Comparison of ENCODE assay signal across 22 cellular contexts in the genomic region with DNA sequence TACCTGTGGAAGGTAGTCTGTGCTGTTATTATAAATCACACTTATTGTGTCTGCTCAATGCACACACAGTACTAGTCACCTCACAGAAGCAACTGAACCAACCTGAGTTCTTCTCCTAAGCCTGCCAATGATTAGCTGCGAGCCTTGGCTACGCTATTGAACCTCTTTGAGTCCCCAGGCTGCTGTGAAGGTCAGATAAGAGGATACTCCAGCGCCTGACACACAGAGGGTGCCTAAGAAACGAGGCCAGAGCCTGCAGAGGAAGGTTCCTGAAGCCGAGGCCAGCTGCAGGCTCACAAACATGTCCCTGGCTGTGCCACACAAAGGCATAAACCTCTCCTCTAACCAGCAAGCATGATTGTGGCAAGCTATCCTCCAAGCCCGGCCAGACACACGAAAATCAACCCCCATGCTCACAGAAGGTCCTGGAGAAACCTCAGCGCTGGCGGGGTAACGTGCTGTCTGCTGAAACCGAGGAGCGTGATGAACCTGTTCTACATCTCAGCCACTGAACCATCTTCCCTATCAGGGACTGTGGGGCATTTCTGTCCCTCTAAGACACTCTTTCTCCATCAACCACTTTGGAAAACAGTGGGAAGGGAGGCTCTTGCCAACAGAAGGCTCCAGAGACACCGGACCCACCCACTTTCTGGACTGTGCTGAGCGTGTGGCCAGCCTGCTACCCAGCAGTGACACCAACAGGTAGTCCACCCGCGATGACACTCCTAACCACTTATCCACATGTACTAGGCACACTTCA. TPM values are rescaled to one million over a fixed set of nuclear protein-coding genes. Genes with fewer than 3 reads are reported as not detected.
DNase-seq lines count a peak whose midpoint lies in the region; ATAC-seq and TF ChIP-seq lines count a peak whose summit lies in the region.
"Had no signal": no experiment of that assay in that cellular context is flagged by ENCODE, and none has a peak within 500 bp of the region (broad histone marks: within the 10 kb centered on the region; RNA-seq: fewer than 3 reads in every experiment).

No MANE protein-coding gene starts in this region.

- no peak overlapping the region for H2BK15ac ChIP-seq in mesenchymal stem cell (ENCODE audit: low read depth, poor library complexity, severe bottlenecking)

- H4K8ac ChIP-seq in mesenchymal stem cell (ENCODE audit: low read length), result peak overlapping the region; percentile 31

- H3K9ac ChIP-seq in mesenchymal stem cell (ENCODE audit: low read length), result no peak overlapping the region
- H3K9ac ChIP-seq: GM23248 had no signal

- peaks cover 1% of the 10 kb centered on the region for H3K36me3 Mint-ChIP-seq in activated T-cell treated with anti-CD3 and anti-CD28 coated beads, Interleukin-2, amount 50 U/mL, for 24 hours (ENCODE audit: low read depth)
- H3K36me3 Mint-ChIP-seq in activated T-cell treated with anti-CD3 and anti-CD28 coated beads, Interleukin-2, amount 50 U/mL, for 72 hours (ENCODE audit: insufficient read depth in 2 of 2), result peaks cover 0 to 9% of the 10 kb centered on the region in 2 donors
- H3K36me3 Mint-ChIP-seq: activated naive CD8-positive, alpha-beta T cell treated with anti-CD3 and anti-CD28 coated beads, Interleukin-2, amount 10 ng/mL, durations not matched to agents 7 days and 5 days had no signal

- H3K4me1 ChIP-seq in mesenchymal stem cell (ENCODE audit: control insufficient read depth, insufficient read depth, low read depth, low read length), result peaks cover 54% of the 10 kb centered on the region

- no peaks in the 10 kb centered on the region for H3K9me3 Mint-ChIP-seq in activated T-cell treated with anti-CD3 and anti-CD28 coated beads, Interleukin-2, amount 50 U/mL, for 24 hours
- H3K9me3 Mint-ChIP-seq in activated T-cell treated with anti-CD3 and anti-CD28 coated beads, Interleukin-2, amount 50 U/mL, for 72 hours, result peaks cover 0 to 6% of the 10 kb centered on the region in 2 donors
- H3K9me3 Mint-ChIP-seq: activated naive CD8-positive, alpha-beta T cell treated with anti-CD3 and anti-CD28 coated beads, Interleukin-2, amount 10 ng/mL, durations not matched to agents 7 days and 5 days; activated T-helper 17 cell treated with anti-CD3 and anti-CD28 coated beads, Interleukin-2, amount 50 U/mL, for 72 hours; CD4-positive, alpha-beta T cell; nephron had no signal

- no peak overlapping the region for H3K4me2 ChIP-seq in mesenchymal stem cell (ENCODE audit: low read length, poor library complexity, severe bottlenecking)

- WGBS in mesenchymal stem cell, result 93% methylated on average over 16 of the region's 16 CpGs

- H3K9me3 ChIP-seq in mesenchymal stem cell (ENCODE audit: control insufficient read depth, low read length), result no peaks in the 10 kb centered on the region
- H3K9me3 ChIP-seq: SJCRH30, thyroid gland had no signal

- peaks cover 34% of the 10 kb centered on the region for H3K4me1 Mint-ChIP-seq in activated T-cell treated with anti-CD3 and anti-CD28 coated beads, Interleukin-2, amount 50 U/mL, for 24 hours (ENCODE audit: low read depth)
- peaks cover 49% of the 10 kb centered on the region for H3K4me1 Mint-ChIP-seq in activated T-cell treated with anti-CD3 and anti-CD28 coated beads, Interleukin-2, amount 50 U/mL, for 72 hours (ENCODE audit: low read depth)
- H3K4me1 Mint-ChIP-seq: nephron had no signal

- H3K4me3 Mint-ChIP-seq in activated T-cell treated with anti-CD3 and anti-CD28 coated beads, Interleukin-2, amount 50 U/mL, for 24 hours, result no peak overlapping the region
- H3K4me3 Mint-ChIP-seq in activated T-cell treated with anti-CD3 and anti-CD28 coated beads, Interleukin-2, amount 50 U/mL, for 72 hours, result no peak overlapping the region
- H3K4me3 Mint-ChIP-seq: activated naive CD8-positive, alpha-beta T cell treated with anti-CD3 and anti-CD28 coated beads, Interleukin-2, amount 10 ng/mL, durations not matched to agents 7 days and 5 days; activated T-helper 17 cell treated with anti-CD3 and anti-CD28 coated beads, Interleukin-2, amount 50 U/mL, for 72 hours; CD4-positive, alpha-beta T cell; nephron had no signal

- H3K27me3 ChIP-seq in dorsolateral prefrontal cortex, result no peaks in the 10 kb centered on the region
- no peaks in the 10 kb centered on the region for H3K27me3 ChIP-seq in mesenchymal stem cell (ENCODE audit: control insufficient read depth in 1 of 2, insufficient read depth in 1 of 2, low read length in 2 of 2)
- H3K27me3 ChIP-seq: SJCRH30, thyroid gland had no signal

- peak overlapping the region in 1 of 2 experiments; percentile 17 for H3K4ac ChIP-seq in mesenchymal stem cell (ENCODE audit: low read depth in 1 of 2, low read length in 2 of 2)

- peak overlapping the region; percentile 1 for H2AK5ac ChIP-seq in mesenchymal stem cell (ENCODE audit: low read length, severe bottlenecking)

- ATAC-seq in activated T-cell treated with anti-CD3 and anti-CD28 coated beads, Interleukin-2, amount 50 U/mL, for 72 hours (replicated peaks in 1 of 2), result no peak
- ATAC-seq: activated T-helper 17 cell treated with anti-CD3 and anti-CD28 coated beads, Interleukin-2, amount 50 U/mL, for 72 hours had no signal

- no peak overlapping the region for H4K91ac ChIP-seq in mesenchymal stem cell (ENCODE audit: low read length)

- peaks cover 21 to 77% of the 10 kb centered on the region in 2 experiments for H3K36me3 ChIP-seq in mesenchymal stem cell (ENCODE audit: control insufficient read depth in 1 of 2, insufficient read depth in 2 of 2, low read depth in 1 of 2, low read length in 2 of 2)
- H3K36me3 ChIP-seq: thyroid gland had no signal

- no peaks in the 10 kb centered on the region for H3K27me3 Mint-ChIP-seq in activated T-cell treated with anti-CD3 and anti-CD28 coated beads, Interleukin-2, amount 50 U/mL, for 24 hours
- no peaks in the 10 kb centered on the region for H3K27me3 Mint-ChIP-seq in activated T-cell treated with anti-CD3 and anti-CD28 coated beads, Interleukin-2, amount 50 U/mL, for 72 hours (ENCODE audit: low read depth)
- H3K27me3 Mint-ChIP-seq: activated naive CD8-positive, alpha-beta T cell treated with anti-CD3 and anti-CD28 coated beads, Interleukin-2, amount 10 ng/mL, durations not matched to agents 7 days and 5 days; activated T-helper 17 cell treated with anti-CD3 and anti-CD28 coated beads, Interleukin-2, amount 50 U/mL, for 72 hours; CD4-positive, alpha-beta T cell had no signal

- H3K27ac ChIP-seq in dorsolateral prefrontal cortex (peak overlapping the region in 53 of 59 donors; percentile 7 to 82 (median 61)), mesenchymal stem cell (ENCODE audit: low read length, poor library complexity, severe bottlenecking) (no peak overlapping the region)
- H3K27ac ChIP-seq: GM23248, SJCRH30, thyroid gland had no signal

- intact Hi-C loops in dorsolateral prefrontal cortex (cut with DNase I), result no loop called here

- H3K79me1 ChIP-seq in mesenchymal stem cell (replicated peaks; ENCODE audit: low read length, poor library complexity, severe bottlenecking), result peaks cover 50% of the 10 kb centered on the region

- no peak for TF ChIP-seq CTCF in dorsolateral prefrontal cortex (IDR thresholded peaks at IDR 0.05 in 54 of 56, conservative IDR thresholded peaks at IDR 0.05 in 2 of 56; ENCODE audit: low read depth in 1 of 56, partially characterized antibody in 56 of 56)

- H3K14ac ChIP-seq in mesenchymal stem cell (ENCODE audit: low read length in 2 of 2), result no peak overlapping the region

- no peak overlapping the region for H2BK5ac ChIP-seq in mesenchymal stem cell (ENCODE audit: low read depth, low read length, poor library complexity, severe bottlenecking)

- no peak for DNase-seq in activated T-cell treated with anti-CD3 and anti-CD28 coated beads, Interleukin-2, amount 50 U/mL, for 24 hours
- DNase-seq in activated T-cell treated with anti-CD3 and anti-CD28 coated beads, Interleukin-2, amount 50 U/mL, for 72 hours, result no peak
- no peak for DNase-seq in dorsolateral prefrontal cortex
- no peak for DNase-seq in mesenchymal stem cell
- DNase-seq in NCI-H1694 treated with DMSO at 0.1 percent for 48 hours (lab: John Stamatoyannopoulos, UW), result no peak
- no peak for DNase-seq in NCI-H1930 (lab: John Stamatoyannopoulos, UW)
- DNase-seq in HCEC 1CT, result no peak
- no peak for DNase-seq in stimulated activated CD4-positive, alpha-beta T cell treated with anti-CD3 and anti-CD28 coated beads, Interleukin-12 subunit alpha, Interleukin-12 subunit beta, amount 100 ng/mL, for 4 hours
- DNase-seq: ACHN; activated CD4-positive, CD25-positive, alpha-beta regulatory T cell treated with anti-CD3 and anti-CD28 coated beads, Interleukin-2, amount 50 U/mL, for 72 hours; activated naive CD8-positive, alpha-beta T cell treated with anti-CD3 and anti-CD28 coated beads, Interleukin-2, amount 10 ng/mL, durations not matched to agents 7 days and 5 days; CD4-positive, alpha-beta T cell; effector CD8-positive, alpha-beta T cell; GM23248; head of caudate nucleus; mesendoderm; MM.1S; NCI-H1694; SJCRH30; thyroid gland had no signal

- no peak overlapping the region for H2BK120ac ChIP-seq in mesenchymal stem cell (ENCODE audit: low read depth, low read length)

- no peak overlapping the region for H2AFZ ChIP-seq in mesenchymal stem cell (ENCODE audit: low read depth, low read length)
- H2AFZ ChIP-seq: GM23248 had no signal

- peak overlapping the region; percentile 5 for H3K27ac Mint-ChIP-seq in activated T-cell treated with anti-CD3 and anti-CD28 coated beads, Interleukin-2, amount 50 U/mL, for 24 hours
- H3K27ac Mint-ChIP-seq in activated T-cell treated with anti-CD3 and anti-CD28 coated beads, Interleukin-2, amount 50 U/mL, for 72 hours, result no peak overlapping the region
- H3K27ac Mint-ChIP-seq: activated naive CD8-positive, alpha-beta T cell treated with anti-CD3 and anti-CD28 coated beads, Interleukin-2, amount 10 ng/mL, durations not matched to agents 7 days and 5 days; activated T-helper 17 cell treated with anti-CD3 and anti-CD28 coated beads, Interleukin-2, amount 50 U/mL, for 72 hours; CD4-positive, alpha-beta T cell; nephron had no signal

- peak overlapping the region in 1 of 2 experiments; percentile 30 for H2BK12ac ChIP-seq in mesenchymal stem cell (ENCODE audit: low read length in 2 of 2)

- H3K4me3 ChIP-seq in dorsolateral prefrontal cortex (no peak overlapping the region), mesenchymal stem cell (ENCODE audit: insufficient read depth in 1 of 2, low read depth in 1 of 2, low read length in 2 of 2) (no peak overlapping the region)
- H3K4me3 ChIP-seq: GM23248, SJCRH30, thyroid gland had no signal

- peak overlapping the region in 1 of 2 experiments; percentile 62 for H3K23ac ChIP-seq in mesenchymal stem cell (ENCODE audit: low read length in 2 of 2)

- H3K18ac ChIP-seq in mesenchymal stem cell (ENCODE audit: low read depth in 1 of 2, low read length in 2 of 2), result peak overlapping the region in 1 of 2 experiments; percentile 19

RNA-seq across cellular contexts. Expression of gene SLC25A51, which starts 53.2 kb away (rescaled TPM):
- total RNA-seq in activated T-cell treated with anti-CD3 and anti-CD28 coated beads, Interleukin-2, amount 50 U/mL, for 72 hours, result 10 to 100 TPM; 30.3 to 32.4 TPM
- total RNA-seq in dorsolateral prefrontal cortex, result 10 to 100 TPM; 21.6 to 40.8 (median 32.4) TPM
- 25.1 TPM for polyA plus RNA-seq in mesenchymal stem cell (2013, experiment 1 of 2)
- 24.0 TPM for polyA plus RNA-seq in mesenchymal stem cell (2013, experiment 2 of 2)
